In genomic region chr17:60390881-60391418, GRCh38 we compare ENCODE assay signal across 8 cellular contexts. TPM values are rescaled to one million over a fixed set of nuclear protein-coding genes. Genes with fewer than 3 reads are reported as not detected.
DNase-seq lines count a peak whose midpoint lies in the region; ATAC-seq and TF ChIP-seq lines count a peak whose summit lies in the region.

No MANE protein-coding gene starts in this region.

- H3K4me3 ChIP-seq in PC-3 (ENCODE audit: low read length): peak overlapping the region; percentile 83

- H3K27ac ChIP-seq in PC-3 (ENCODE audit: low read length) (peak overlapping the region; percentile 86), angular gyrus (ENCODE audit: low read depth, low read length) (peak overlapping the region; percentile 98)

- no peaks in the 10 kb centered on the region for H3K9me3 ChIP-seq in PC-3 (ENCODE audit: low read length)

- no peaks in the 10 kb centered on the region for H4K20me1 ChIP-seq in PC-3 (ENCODE audit: low read length)

- DNase-seq in AG20443 (ENCODE audit: low spot score) (peak; percentile 27), PC-3 (peak; percentile 47), hippocampal formation (lab: John Stamatoyannopoulos, UW) (peak; percentile 31 to 33), renal cortical epithelial cell (ENCODE audit: low read depth) (peak; percentile 47), NK-92 (lab: John Stamatoyannopoulos, UW; ENCODE audit: unreplicated experiment) (no peak)

- no peak for TF ChIP-seq CTCF in PC-3 (conservative IDR thresholded peaks at IDR 0.05; ENCODE audit: low read depth, low read length)

- no peaks in the 10 kb centered on the region for H3K9me2 ChIP-seq in PC-3 (replicated peaks; ENCODE audit: low read length)

- BruUV-seq in PC-3 (replicated peaks; lab: Mats Ljungman, UMichigan): TSS peak; percentile 44

- intact Hi-C loops in PC-3 (cut with micrococcal nuclease): loop anchor here (2.0 to 5.0 kb wide), 2 partner anchors 34 to 69 kb away; no protein-coding TSS in a partner anchor

- H3K79me2 ChIP-seq in PC-3 (ENCODE audit: low read length): peaks cover 59% of the 10 kb centered on the region

- peaks cover 23% of the 10 kb centered on the region for H3K4me1 ChIP-seq in PC-3 (ENCODE audit: insufficient read depth, low read length)

- H3K4me2 ChIP-seq in PC-3 (ENCODE audit: low read length): peak overlapping the region; percentile 94

- peak overlapping the region; percentile 86 for H2AFZ ChIP-seq in PC-3 (ENCODE audit: low read length)

- no peaks in the 10 kb centered on the region for H3K27me3 ChIP-seq in PC-3 (ENCODE audit: low read length)

- CTCF ChIA-PET in PC-3 (lab: Charles Lee): interaction anchor here (0.6 kb wide), 2 partner anchors 249 to 253 kb away, joined by 3 to 5 read pairs; no protein-coding TSS in a partner anchor

- H3K36me3 ChIP-seq in PC-3 (ENCODE audit: low read depth, low read length): no peaks in the 10 kb centered on the region

- POLR2A ChIA-PET in PC-3 (lab: Charles Lee; ENCODE audit: unreplicated experiment): interaction anchor here (0.6 kb wide), 1 partner anchor 19 kb away, joined by 5 read pairs; no protein-coding TSS in a partner anchor

- peak; percentile 4 for ATAC-seq in GM21515 (IDR thresholded peaks at IDR 0.05; ENCODE audit: unreplicated experiment)
- ATAC-seq in PC-3: peak; percentile 6
- ATAC-seq in GM21367 (IDR thresholded peaks at IDR 0.05; ENCODE audit: unreplicated experiment): no peak

- H3F3A ChIP-seq in PC-3 (ENCODE audit: low read length, unreplicated experiment): no peaks in the 10 kb centered on the region

- H3K9ac ChIP-seq in PC-3 (ENCODE audit: low read length): peak overlapping the region; percentile 94

RNA-seq across cellular contexts. Expression of gene USP32, which starts 1.0 kb away (rescaled TPM):
- total RNA-seq in PC-3 (2014; rRNA removed): 34.0 and 34.1 TPM in 2 replicates
- total RNA-seq in renal cortical epithelial cell: 41.2 and 92.6 TPM in 2 replicates

RNA-seq across cellular contexts. Expression of gene CHCT1, which starts 31.3 kb away (rescaled TPM):
- total RNA-seq in PC-3 (2014; rRNA removed) (not detected in 2 replicates), renal cortical epithelial cell (not detected in 2 replicates)
